Comparison of ENCODE assay signal across 16 cellular contexts in genomic region chr12:43291516-43291915, GRCh38.
A peak's percentile ranks its signal among the peaks of the same experiment; 100 is the strongest.
DNase-seq lines count a peak whose midpoint lies in the region; ATAC-seq and TF ChIP-seq lines count a peak whose summit lies in the region.
"Had no signal": no experiment of that assay in that cellular context is flagged by ENCODE, and none has a peak within 500 bp of the region (broad histone marks: within the 10 kb centered on the region; RNA-seq: fewer than 3 reads in every experiment).

No MANE protein-coding gene starts in this region.

- H3K4me3 ChIP-seq in fibroblast of mammary gland (ENCODE audit: control insufficient read depth, low read depth, low read length) = no peak overlapping the region
- H3K4me3 ChIP-seq: adrenal gland, tibial nerve had no signal

- ATAC-seq in HG03571 (IDR thresholded peaks at IDR 0.05; ENCODE audit: unreplicated experiment) (no peak), GM21360 (IDR thresholded peaks at IDR 0.05; ENCODE audit: unreplicated experiment) (no peak)
- ATAC-seq: activated CD8-positive, alpha-beta memory T cell treated with anti-CD3 and anti-CD28 coated beads, Interleukin-2, amount 10 ng/mL, durations not matched to agents 7 days and 5 days; effector memory CD8-positive, alpha-beta T cell; Right ventricle myocardium inferior had no signal

- DNase-seq in HCEC 1CT (peak; percentile 82), NCI-H69 (lab: John Stamatoyannopoulos, UW) (peak; percentile 75), fibroblast of mammary gland (ENCODE audit: low read depth) (peak; percentile 80), pulmonary artery endothelial cell (ENCODE audit: low read depth, low spot score) (peak; percentile 61)
- no peak for DNase-seq in activated CD4-positive, CD25-positive, alpha-beta regulatory T cell treated with anti-CD3 and anti-CD28 coated beads, Interleukin-2, amount 50 U/mL, for 72 hours
- DNase-seq: activated CD4-positive, alpha-beta T cell treated with anti-CD3 and anti-CD28 coated beads for 4 hours; activated CD8-positive, alpha-beta memory T cell treated with anti-CD3 and anti-CD28 coated beads, Interleukin-2, amount 10 ng/mL, durations not matched to agents 7 days and 5 days; adrenal gland; Caco-2; effector memory CD8-positive, alpha-beta T cell; immature natural killer cell; NCI-H2029 had no signal

- TF ChIP-seq CTCF in fibroblast of mammary gland (conservative IDR thresholded peaks at IDR 0.05; ENCODE audit: control insufficient read depth, insufficient read depth, low read depth, low read length) = no peak
